ENCODE assay signal across 12 cellular contexts in the genomic region with DNA sequence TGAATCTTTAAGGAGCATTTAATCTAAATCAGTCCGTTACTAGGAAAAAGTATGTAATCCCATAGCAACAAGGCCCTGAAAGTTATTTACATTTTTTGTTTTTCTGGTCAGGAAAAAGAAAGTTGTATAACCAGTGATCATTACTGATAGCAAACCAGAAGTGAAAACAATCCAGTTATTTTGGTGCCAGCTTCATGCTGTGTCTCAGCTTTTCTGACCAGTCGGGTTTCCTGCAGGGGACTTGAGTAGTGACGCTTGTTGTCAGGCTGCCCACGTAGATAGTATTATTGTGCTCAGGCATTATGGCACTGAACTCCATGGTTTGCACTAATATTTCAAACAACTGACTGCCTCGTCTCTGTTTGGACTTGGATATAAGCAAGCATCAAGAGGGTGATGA. TPM values are rescaled to one million over a fixed set of nuclear protein-coding genes. Genes with fewer than 3 reads are reported as not detected.
DNase-seq lines count a peak whose midpoint lies in the region; ATAC-seq and TF ChIP-seq lines count a peak whose summit lies in the region.
"Had no signal": no experiment of that assay in that cellular context is flagged by ENCODE, and none has a peak within 500 bp of the region (broad histone marks: within the 10 kb centered on the region; RNA-seq: fewer than 3 reads in every experiment).

No MANE protein-coding gene starts in this region.

- peaks cover 0 to 98% (median 73%) of the 10 kb centered on the region in 6 donors for H3K36me3 ChIP-seq in spleen

- DNase-seq in fibroblast of pulmonary artery (ENCODE audit: low read depth) (peak; percentile 49), NOMO-1 treated with dmso at 0.1 percent for 144 hours (lab: John Stamatoyannopoulos, UW; ENCODE audit: unreplicated experiment) (no peak), spleen (no peak), NCI-H187 (lab: John Stamatoyannopoulos, UW) (no peak)
- no peak for DNase-seq in stimulated activated CD4-positive, alpha-beta T cell treated with anti-CD3 and anti-CD28 coated beads, Interleukin-4, amount 100 ng/mL, for 1 hour
- DNase-seq: activated naive CD4-positive, alpha-beta T cell; naive B cell; T-helper 1 cell had no signal

- H3K27ac ChIP-seq in spleen: peak overlapping the region in 2 of 8 donors; percentile 8 to 24

- H3K4me1 ChIP-seq in spleen: peaks cover 0 to 18% (median 8%) of the 10 kb centered on the region in 6 donors

- peak; percentile 66 for ATAC-seq in GM18511 (IDR thresholded peaks at IDR 0.05; ENCODE audit: unreplicated experiment)
- peak; percentile 46 for ATAC-seq in GM21526 (IDR thresholded peaks at IDR 0.05; ENCODE audit: low FRiP score, unreplicated experiment)
- ATAC-seq in HG03280 (IDR thresholded peaks at IDR 0.05; ENCODE audit: unreplicated experiment): peak; percentile 69

- intact Hi-C loops in spleen (cut with DNase I; ENCODE audit: low total_unique reads): no loop called here

- TF ChIP-seq CTCF in fibroblast of pulmonary artery (IDR thresholded peaks at IDR 0.05; ENCODE audit: low read length, missing control alignments) (no peak), spleen (IDR thresholded peaks at IDR 0.05 in 8 of 11, conservative IDR thresholded peaks at IDR 0.05 in 3 of 11) (no peak)

- H3K4me3 ChIP-seq in fibroblast of pulmonary artery (replicated peaks; ENCODE audit: low read depth, low read length) (no peak overlapping the region), spleen (no peak overlapping the region)
- H3K4me3 ChIP-seq: HAP-1 had no signal

- no peaks in the 10 kb centered on the region for H3K27me3 ChIP-seq in spleen (replicated peaks in 1 of 7)

- TF ChIP-seq POLR2A in spleen (IDR thresholded peaks at IDR 0.05): no peak

- H3K9me3 ChIP-seq in spleen: no peaks in the 10 kb centered on the region
- H3K9me3 ChIP-seq: HAP-1 had no signal

- 73 to 81% (median 80%) methylated on average over 5 of the region's 5 CpGs for WGBS in spleen, 5 donors

RNA-seq across cellular contexts. Expression of a gene that starts 55.2 kb away (rescaled TPM):
- 1 to 10 TPM; 3.7 to 9.2 (median 4.6) TPM for total RNA-seq in spleen
- polyA plus RNA-seq in spleen: 1 to 10 TPM; 2.7 to 3.1 (median 2.8) TPM

RNA-seq across cellular contexts. Expression of a gene that starts 55.4 kb away (rescaled TPM):
- total RNA-seq in spleen: 10 to 100 TPM; 20.9 to 37.6 (median 27.9) TPM
- polyA plus RNA-seq in spleen: 10 to 100 TPM; 14.0 to 15.0 (median 14.3) TPM
